Comparison of ENCODE assay signal across 8 cellular contexts in genomic region chr2:164896634-164897033, GRCh38. TPM values are rescaled to one million over a fixed set of nuclear protein-coding genes. Genes with fewer than 3 reads are reported as not detected.
DNase-seq lines count a peak whose midpoint lies in the region; ATAC-seq and TF ChIP-seq lines count a peak whose summit lies in the region.

No MANE protein-coding gene starts in this region.

- peaks cover 13% of the 10 kb centered on the region for H3K9me3 Mint-ChIP-seq in activated T-helper 17 cell treated with anti-CD3 and anti-CD28 coated beads, Interleukin-2, amount 50 U/mL, for 72 hours
- H3K9me3 Mint-ChIP-seq in progenitor cell of endocrine pancreas (ENCODE audit: low read depth), result peaks cover 13% of the 10 kb centered on the region

- H3K4me3 Mint-ChIP-seq in activated T-helper 17 cell treated with anti-CD3 and anti-CD28 coated beads, Interleukin-2, amount 50 U/mL, for 72 hours, result no peak overlapping the region
- H3K4me3 Mint-ChIP-seq in progenitor cell of endocrine pancreas (ENCODE audit: low read depth), result no peak overlapping the region

- no peaks in the 10 kb centered on the region for H3K4me1 Mint-ChIP-seq in activated T-helper 17 cell treated with anti-CD3 and anti-CD28 coated beads, Interleukin-2, amount 50 U/mL, for 72 hours
- H3K4me1 Mint-ChIP-seq in progenitor cell of endocrine pancreas (ENCODE audit: low read depth), result peaks cover 22% of the 10 kb centered on the region

- ATAC-seq in GM19397 (IDR thresholded peaks at IDR 0.05; ENCODE audit: unreplicated experiment), result peak; percentile 86
- ATAC-seq in HG03196 (IDR thresholded peaks at IDR 0.05; ENCODE audit: unreplicated experiment), result peak; percentile 98
- peak; percentile 87 for ATAC-seq in activated T-helper 17 cell treated with anti-CD3 and anti-CD28 coated beads, Interleukin-2, amount 50 U/mL, for 72 hours (replicated peaks)

- TF ChIP-seq CTCF in progenitor cell of endocrine pancreas (IDR thresholded peaks at IDR 0.05; ENCODE audit: unreplicated experiment), result no peak

- no peak overlapping the region for H3K27ac Mint-ChIP-seq in activated T-helper 17 cell treated with anti-CD3 and anti-CD28 coated beads, Interleukin-2, amount 50 U/mL, for 72 hours
- peak overlapping the region; percentile 31 for H3K27ac Mint-ChIP-seq in progenitor cell of endocrine pancreas

- no peaks in the 10 kb centered on the region for H3K36me3 Mint-ChIP-seq in activated T-helper 17 cell treated with anti-CD3 and anti-CD28 coated beads, Interleukin-2, amount 50 U/mL, for 72 hours (ENCODE audit: low read depth)
- H3K36me3 Mint-ChIP-seq in progenitor cell of endocrine pancreas (ENCODE audit: insufficient read depth), result peaks cover 8% of the 10 kb centered on the region

- DNase-seq in AML-193 (lab: John Stamatoyannopoulos, UW), result peak; percentile 36 to 41
- DNase-seq in progenitor cell of endocrine pancreas (ENCODE audit: low spot score, unreplicated experiment), result no peak
- DNase-seq in C1 segment of cervical spinal cord (lab: John Stamatoyannopoulos, UW), result no peak
- DNase-seq in effector CD8-positive, alpha-beta T cell (lab: John Stamatoyannopoulos, UW), result no peak
- DNase-seq in NCI-H526 (lab: John Stamatoyannopoulos, UW), result no peak

- H3K27me3 Mint-ChIP-seq in activated T-helper 17 cell treated with anti-CD3 and anti-CD28 coated beads, Interleukin-2, amount 50 U/mL, for 72 hours, result no peaks in the 10 kb centered on the region
- H3K27me3 Mint-ChIP-seq in progenitor cell of endocrine pancreas, result no peaks in the 10 kb centered on the region

RNA-seq across cellular contexts. Expression of gene COBLL1, which starts 55.0 kb away (rescaled TPM):
- under 1 TPM; 0.28 to 0.48 TPM for total RNA-seq in activated T-helper 17 cell treated with anti-CD3 and anti-CD28 coated beads, Interleukin-2, amount 50 U/mL, for 72 hours
- total RNA-seq in progenitor cell of endocrine pancreas, result 69.7 and 80.9 TPM in 2 replicates

RNA-seq across cellular contexts. Expression of gene SLC38A11, which starts 58.7 kb away (rescaled TPM):
- total RNA-seq in activated T-helper 17 cell treated with anti-CD3 and anti-CD28 coated beads, Interleukin-2, amount 50 U/mL, for 72 hours, result not detected
- 16.6 and 20.1 TPM in 2 replicates for total RNA-seq in progenitor cell of endocrine pancreas

Comparison
In these comparisons a context has a peak if more than half of its experiments do, and no peak if none do; other contexts are left out.
1. DNase-seq: peak in AML-193 (2 of 2); none in progenitor cell of endocrine pancreas (single experiment), C1 segment of cervical spinal cord (0 of 14), effector CD8-positive, alpha-beta T cell (single experiment) and NCI-H526 (0 of 2).
2. RNA of gene COBLL1, which starts 55.0 kb away (total RNA-seq): 69.7 to 80.9 TPM in progenitor cell of endocrine pancreas; 0.28 to 0.48 TPM in activated T-helper 17 cell treated with anti-CD3 and anti-CD28 coated beads, Interleukin-2, amount 50 U/mL, for 72 hours; every median in the first group is over 10 times any median in the second.
3. RNA of gene SLC38A11, which starts 58.7 kb away (total RNA-seq): 16.6 to 20.1 TPM in progenitor cell of endocrine pancreas; not detected in activated T-helper 17 cell treated with anti-CD3 and anti-CD28 coated beads, Interleukin-2, amount 50 U/mL, for 72 hours; every median in the first group is over 10 times any median in the second.
4. Peak in every context shown above with its lines, with median percentiles within 50 percentile points of each other: ATAC-seq.